ENCODE assay signal across 8 cellular contexts in genomic region chr1:212432706-212433576, GRCh38. TPM values are rescaled to one million over a fixed set of nuclear protein-coding genes. Genes with fewer than 3 reads are reported as not detected.
DNase-seq lines count a peak whose midpoint lies in the region; ATAC-seq, FAIRE-seq and TF ChIP-seq lines count a peak whose summit lies in the region.

Gene NENF (plus strand): TSS chr1:212432920. CDS start chr1:212432944, 24 bp downstream.

- H3K27ac ChIP-seq in DOHH2 (ENCODE audit: low read depth, low read length) (no peak within 1 kb of the TSS), neutrophil (no peak within 1 kb of the TSS), substantia nigra (ENCODE audit: low read depth, low read length, poor library complexity, severe bottlenecking) (peak within 1 kb of the TSS; percentile 87)

- H3K36me3 ChIP-seq in DOHH2 (ENCODE audit: control insufficient read depth, low read length) (no peaks in the 10 kb centered on the region), neutrophil (no peaks in the 10 kb centered on the region)

- ATAC-seq in GM21717 (IDR thresholded peaks at IDR 0.05; ENCODE audit: unreplicated experiment): peak; percentile 98

- H3K4me1 ChIP-seq in DOHH2 (ENCODE audit: control insufficient read depth, low read length): peaks cover 23% of the 10 kb centered on the region
- H3K4me1 ChIP-seq in neutrophil (ENCODE audit: control insufficient read depth in 1 of 2, insufficient read depth in 1 of 2, low read depth in 1 of 2, low read length in 1 of 2): peaks cover 3 to 9% of the 10 kb centered on the region in 2 experiments

- H3K9me3 ChIP-seq in DOHH2 (ENCODE audit: control insufficient read depth, insufficient read depth, low read length) (no peaks in the 10 kb centered on the region), neutrophil (no peaks in the 10 kb centered on the region)

- H3K4me3 ChIP-seq in DOHH2 (ENCODE audit: low read length) (peak within 1 kb of the TSS; percentile 75), neutrophil (ENCODE audit: low read depth in 1 of 2, low read length in 1 of 2) (peak within 1 kb of the TSS; percentile 37 to 39)

- TF ChIP-seq CTCF in DOHH2 (IDR thresholded peaks at IDR 0.05; ENCODE audit: low read depth, low read length, poor library complexity, severe bottlenecking) (no peak), neutrophil (IDR thresholded peaks at IDR 0.05) (no peak)

- H3K79me2 ChIP-seq in DOHH2 (ENCODE audit: control insufficient read depth, low read length): peaks cover 35% of the 10 kb centered on the region

- no peak for FAIRE-seq in frontal cortex (lab: Jason Lieb, UNC)

- no peaks in the 10 kb centered on the region for H4K20me1 ChIP-seq in DOHH2 (ENCODE audit: control insufficient read depth, insufficient read depth, low read depth, low read length)

- H3K27me3 ChIP-seq in DOHH2 (ENCODE audit: control insufficient read depth, low read length) (no peaks in the 10 kb centered on the region), neutrophil (peaks cover 8% of the 10 kb centered on the region)

- DNase-seq in KBM-7 (peak; percentile 74), SHP77 treated with DMSO at 0.1 percent for 48 hours (lab: John Stamatoyannopoulos, UW) (peak; percentile 17), frontal cortex (ENCODE audit: low spot score in 2 of 2) (peak; percentile 92 to 94), substantia nigra (lab: John Stamatoyannopoulos, UW) (peak in 48 of 49 donors; percentile 32 to 90 (median 70))
- DNase-seq in activated naive CD4-positive, alpha-beta T cell (lab: John Stamatoyannopoulos, UW): peak in 3 of 4 experiments; percentile 47 to 74 (median 52)

- no peaks in the 10 kb centered on the region for H3F3A ChIP-seq in DOHH2 (ENCODE audit: control insufficient read depth, insufficient read depth)

- no peaks in the 10 kb centered on the region for H3K9me2 ChIP-seq in DOHH2 (replicated peaks; ENCODE audit: control insufficient read depth, low read length)

- in situ Hi-C loops in KBM-7 (cut with MboI; ENCODE audit: low pct_unique_long_range_greater_than_20kb, low sequenced_read_pairs): no loop called here

- H3K4me2 ChIP-seq in DOHH2 (ENCODE audit: low read length): peak within 1 kb of the TSS; percentile 76

RNA-seq across cellular contexts. Expression of gene NENF, which starts in this region (rescaled TPM):
- total RNA-seq in frontal cortex: 21.2 TPM

Comparison
In these comparisons a context has a peak if more than half of its experiments do, and no peak if none do; other contexts are left out.
1. DNase-seq: peak in every context shown above with its lines; median percentile 93 in frontal cortex; 74 in KBM-7; 70 in substantia nigra; 52 in activated naive CD4-positive, alpha-beta T cell; 17 in SHP77 treated with DMSO at 0.1 percent for 48 hours.